20 cellular contexts compared by ENCODE assay signal in the genomic region with DNA sequence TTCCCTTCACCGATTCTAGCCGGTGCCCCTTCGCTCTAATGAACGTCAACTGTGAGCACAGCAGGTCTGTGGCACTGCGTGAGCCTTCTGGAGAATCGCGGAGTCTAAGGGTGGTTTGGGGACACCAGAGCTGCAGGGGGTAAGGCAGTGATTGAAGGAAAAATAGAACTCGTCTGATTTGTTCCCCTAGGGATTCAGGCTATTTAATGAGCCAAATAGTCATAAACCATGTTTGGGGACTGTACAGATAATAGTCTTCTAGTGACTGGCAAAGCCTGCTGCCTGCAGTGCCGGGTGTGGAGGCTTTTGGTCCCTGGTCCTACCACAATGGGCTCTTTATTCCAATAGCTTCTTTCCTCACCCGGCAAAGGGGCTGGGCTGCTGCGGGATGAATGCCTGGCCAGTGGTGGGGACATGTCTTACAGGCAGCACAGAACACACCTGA. TPM values are rescaled to one million over a fixed set of nuclear protein-coding genes. Genes with fewer than 3 reads are reported as not detected.
DNase-seq lines count a peak whose midpoint lies in the region; ATAC-seq and TF ChIP-seq lines count a peak whose summit lies in the region.
"Had no signal": no experiment of that assay in that cellular context is flagged by ENCODE, and none has a peak within 500 bp of the region (broad histone marks: within the 10 kb centered on the region; RNA-seq: fewer than 3 reads in every experiment).

No MANE protein-coding gene starts in this region.

- no peak overlapping the region for H3K4me3 Mint-ChIP-seq in neural crest cell
- H3K4me3 Mint-ChIP-seq in stimulated activated naive B cell treated with anti-CD40 and anti-IgM and Interleukin-4, amounts not matched to agents 10 μg/mL and 1 μg/mL and 100 μg/mL, for 72 hours, result no peak overlapping the region
- H3K4me3 Mint-ChIP-seq: immature natural killer cell, nephron had no signal

- H3K4me3 ChIP-seq in BLaER1 treated with 17β-estradiol and CSF1 and Interleukin-3, amounts not matched to agents 10 nM and 100 nM, result no peak overlapping the region
- H3K4me3 ChIP-seq: SK-N-MC, testis had no signal

- TF ChIP-seq CTCF in neural crest cell (conservative IDR thresholded peaks at IDR 0.05) (no peak), omental fat pad (IDR thresholded peaks at IDR 0.05) (no peak)

- no peak overlapping the region for H3K27ac ChIP-seq in BLaER1 treated with 17β-estradiol and CSF1 and Interleukin-3, amounts not matched to agents 10 nM and 100 nM
- H3K27ac ChIP-seq in caudate nucleus (ENCODE audit: low read depth, low read length), result no peak overlapping the region
- H3K27ac ChIP-seq: epithelial cell of prostate, SK-N-MC, testis had no signal

- H3K27ac Mint-ChIP-seq in neural crest cell (ENCODE audit: unreplicated experiment), result peak overlapping the region; percentile 57
- H3K27ac Mint-ChIP-seq in stimulated activated naive B cell treated with anti-CD40 and anti-IgM and Interleukin-4, amounts not matched to agents 10 μg/mL and 1 μg/mL and 100 μg/mL, for 72 hours, result no peak overlapping the region
- H3K27ac Mint-ChIP-seq: immature natural killer cell, nephron had no signal

- peaks cover 11% of the 10 kb centered on the region for H3K4me1 Mint-ChIP-seq in neural crest cell
- H3K4me1 Mint-ChIP-seq in stimulated activated naive B cell treated with anti-CD40 and anti-IgM and Interleukin-4, amounts not matched to agents 10 μg/mL and 1 μg/mL and 100 μg/mL, for 72 hours, result peaks cover 2 to 11% of the 10 kb centered on the region in 2 donors
- H3K4me1 Mint-ChIP-seq: nephron had no signal

- H3K9ac ChIP-seq in BLaER1 treated with 17β-estradiol and CSF1 and Interleukin-3, amounts not matched to agents 10 nM and 100 nM, result no peak overlapping the region

- H4K20me1 ChIP-seq in BLaER1 treated with 17β-estradiol and CSF1 and Interleukin-3, amounts not matched to agents 10 nM and 100 nM, result no peaks in the 10 kb centered on the region

- H3K4me2 ChIP-seq in BLaER1 treated with 17β-estradiol and CSF1 and Interleukin-3, amounts not matched to agents 10 nM and 100 nM, result peak overlapping the region; percentile 10 to 70 (median 52); a peak in 17 of 22 replicates

- peaks cover 20 to 62% (median 45%) of the 10 kb centered on the region in 10 experiments for H3K4me1 ChIP-seq in BLaER1 treated with 17β-estradiol and CSF1 and Interleukin-3, amounts not matched to agents 10 nM and 100 nM
- H3K4me1 ChIP-seq: testis had no signal

- no peaks in the 10 kb centered on the region for H3K9me3 ChIP-seq in BLaER1 treated with 17β-estradiol and CSF1 and Interleukin-3, amounts not matched to agents 10 nM and 100 nM (replicated peaks in 1 of 11)
- H3K9me3 ChIP-seq: testis had no signal

- H3K27me3 ChIP-seq in BLaER1 treated with 17β-estradiol and CSF1 and Interleukin-3, amounts not matched to agents 10 nM and 100 nM, result peaks cover 0 to 20% (median 0%) of the 10 kb centered on the region in 11 experiments; a peak in 7 of 22 replicates
- H3K27me3 ChIP-seq: testis had no signal

- DNase-seq in NCI-H1694 (lab: John Stamatoyannopoulos, UW), result peak; percentile 30
- peak in 44 of 61 donors; percentile 7 to 73 (median 33) for DNase-seq in caudate nucleus (lab: John Stamatoyannopoulos, UW)
- DNase-seq in neural crest cell (ENCODE audit: low read depth, low spot score), result peak; percentile 18
- no peak for DNase-seq in stimulated activated naive B cell treated with anti-CD40 and anti-IgM and Interleukin-4, amounts not matched to agents 10 μg/mL and 1 μg/mL and 100 μg/mL, for 72 hours
- no peak for DNase-seq in omental fat pad (ENCODE audit: low spot score)
- DNase-seq: activated CD4-positive, alpha-beta T cell treated with anti-CD3 and anti-CD28 coated beads for 48 hours; activated CD8-positive, alpha-beta memory T cell treated with anti-CD3 and anti-CD28 coated beads, Interleukin-2, amount 50 U/mL, for 48 hours; activated naive CD4-positive, alpha-beta T cell; immature natural killer cell; mammary epithelial cell; NCI-H1930; NCI-H774; stimulated activated CD4-positive, alpha-beta T cell treated with anti-CD3 and anti-CD28 coated beads, Interleukin-2, amount 100 ng/mL, for 48 hours; testis had no signal

- no peaks in the 10 kb centered on the region for H3K36me3 ChIP-seq in BLaER1 treated with 17β-estradiol and CSF1 and Interleukin-3, amounts not matched to agents 10 nM and 100 nM

- no peaks in the 10 kb centered on the region for H3K9me3 Mint-ChIP-seq in neural crest cell
- no peaks in the 10 kb centered on the region for H3K9me3 Mint-ChIP-seq in stimulated activated naive B cell treated with anti-CD40 and anti-IgM and Interleukin-4, amounts not matched to agents 10 μg/mL and 1 μg/mL and 100 μg/mL, for 72 hours
- H3K9me3 Mint-ChIP-seq: immature natural killer cell had no signal

- no peaks in the 10 kb centered on the region for H3K27me3 Mint-ChIP-seq in neural crest cell (ENCODE audit: low read depth)
- peaks cover 23 to 24% of the 10 kb centered on the region in 2 donors for H3K27me3 Mint-ChIP-seq in stimulated activated naive B cell treated with anti-CD40 and anti-IgM and Interleukin-4, amounts not matched to agents 10 μg/mL and 1 μg/mL and 100 μg/mL, for 72 hours

- no peaks in the 10 kb centered on the region for H3K36me3 Mint-ChIP-seq in neural crest cell (ENCODE audit: low read depth)
- H3K36me3 Mint-ChIP-seq in stimulated activated naive B cell treated with anti-CD40 and anti-IgM and Interleukin-4, amounts not matched to agents 10 μg/mL and 1 μg/mL and 100 μg/mL, for 72 hours, result no peaks in the 10 kb centered on the region
- H3K36me3 Mint-ChIP-seq: immature natural killer cell had no signal

- no peak for ATAC-seq in stimulated activated naive B cell treated with anti-CD40 and anti-IgM and Interleukin-4, amounts not matched to agents 10 μg/mL and 1 μg/mL and 100 μg/mL, for 72 hours (replicated peaks)
- no peak for ATAC-seq in HG03175 (IDR thresholded peaks at IDR 0.05; ENCODE audit: unreplicated experiment)
- no peak for ATAC-seq in HG03196 (IDR thresholded peaks at IDR 0.05; ENCODE audit: unreplicated experiment)
- ATAC-seq in omental fat pad (ENCODE audit: low FRiP score), result no peak

RNA-seq across cellular contexts. Expression of gene NTSR1, which starts 11.1 kb away (rescaled TPM):
- total RNA-seq in neural crest cell (not detected in 2 replicates), omental fat pad (under 1 TPM in 2 of 4 donors, not detected in 2; 0.24 to 0.25 TPM)

RNA-seq across cellular contexts. Expression of gene SLCO4A1, which starts 55.2 kb away (rescaled TPM):
- total RNA-seq in neural crest cell (7.0 and 8.2 TPM in 2 replicates), omental fat pad (10 to 100 TPM; 26.1 to 67.4 (median 55.6) TPM)

Comparison
In these comparisons a context has a peak if more than half of its experiments do, and no peak if none do; other contexts are left out.
1. DNase-seq: peak in NCI-H1694 (single experiment), caudate nucleus (44 of 61) and neural crest cell (single experiment); none in stimulated activated naive B cell treated with anti-CD40 and anti-IgM and Interleukin-4, amounts not matched to agents 10 μg/mL and 1 μg/mL and 100 μg/mL, for 72 hours (single experiment) and omental fat pad (single experiment).